1 cellular context compared by ENCODE assay signal in the genomic region with DNA sequence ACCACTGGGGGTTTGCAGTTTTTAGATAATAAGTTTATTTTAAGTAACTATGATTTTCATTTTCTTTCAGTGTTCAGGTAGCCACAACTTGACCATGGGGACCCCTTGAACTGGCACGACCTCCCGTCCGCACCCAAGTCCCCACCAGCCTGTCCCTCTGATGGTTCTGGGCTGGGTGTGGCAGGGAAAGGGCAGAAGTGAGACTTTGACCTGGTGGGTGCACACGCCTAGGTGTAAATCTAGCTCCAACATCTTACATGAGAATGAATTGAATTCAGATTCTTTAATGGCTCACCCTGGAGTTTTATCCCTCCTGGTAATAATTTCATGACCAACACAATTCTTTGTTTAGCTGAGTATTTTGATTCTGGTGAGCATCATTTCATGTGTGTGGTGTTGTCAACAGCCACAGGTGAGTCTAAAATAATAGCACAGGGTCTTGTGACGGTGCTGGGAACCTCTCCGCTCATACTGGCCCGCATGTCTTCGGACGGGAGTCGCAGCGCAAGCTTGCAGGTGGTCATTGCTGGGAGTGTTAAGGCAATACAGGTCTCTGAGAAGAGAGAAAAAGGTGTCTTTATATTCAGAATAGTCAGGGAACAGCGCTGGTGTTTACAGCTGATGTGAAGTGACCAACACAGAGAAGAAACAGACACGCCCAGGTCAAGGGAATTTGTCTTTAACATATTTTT.
TF ChIP-seq lines count a peak whose summit lies in the region.

No MANE protein-coding gene starts in this region.

TF ChIP-seq in H1, 55 proteins besides CTCF, POLR2A, EP300 and RAD21:
- no peak for TF ChIP-seq POLR2AphosphoS5 (IDR thresholded peaks at IDR 0.05; ENCODE audit: low read depth, low read length)
- TF ChIP-seq CHD1 (IDR thresholded peaks at IDR 0.05; ENCODE audit: low read depth, low read length): no peak
- no peak for TF ChIP-seq SP1 (IDR thresholded peaks at IDR 0.05; ENCODE audit: low read depth, low read length)
- no peak for TF ChIP-seq KDM5A (IDR thresholded peaks at IDR 0.05; ENCODE audit: low read length)
